In genomic region chr10:102120987-102121738, GRCh38 we compare ENCODE assay signal across 8 cellular contexts.
DNase-seq lines count a peak whose midpoint lies in the region; ATAC-seq and TF ChIP-seq lines count a peak whose summit lies in the region.

No MANE protein-coding gene starts in this region.

- H3K36me3 ChIP-seq in OCI-LY1 (ENCODE audit: insufficient read depth, low read length) = no peaks in the 10 kb centered on the region

- H3F3A ChIP-seq in OCI-LY1 (ENCODE audit: insufficient read depth, low read length) = no peaks in the 10 kb centered on the region

- H3K27ac ChIP-seq in OCI-LY1 (ENCODE audit: low read depth, low read length, poor library complexity, severe bottlenecking) (no peak overlapping the region), caudate nucleus (ENCODE audit: low read depth, low read length) (peak overlapping the region; percentile 96)

- peaks cover 36% of the 10 kb centered on the region for H3K4me1 ChIP-seq in OCI-LY1 (ENCODE audit: insufficient read depth, low read length, severe bottlenecking)

- TF ChIP-seq CTCF in OCI-LY1 (IDR thresholded peaks at IDR 0.05; ENCODE audit: low read length) = no peak

- no peaks in the 10 kb centered on the region for H4K20me1 ChIP-seq in OCI-LY1 (ENCODE audit: insufficient read depth, low read length)

- H3K4me2 ChIP-seq in OCI-LY1 (ENCODE audit: low read length) = peak overlapping the region; percentile 82

- ATAC-seq in GM18867 (IDR thresholded peaks at IDR 0.05; ENCODE audit: unreplicated experiment) (no peak), HG02610 (IDR thresholded peaks at IDR 0.05; ENCODE audit: unreplicated experiment) (no peak)

- no peaks in the 10 kb centered on the region for H3K79me2 ChIP-seq in OCI-LY1 (ENCODE audit: insufficient read depth, low read length)

- peak overlapping the region; percentile 93 for H3K4me3 ChIP-seq in OCI-LY1 (ENCODE audit: low read depth, low read length, poor library complexity, severe bottlenecking)

- no peak overlapping the region for H2AFZ ChIP-seq in OCI-LY1 (ENCODE audit: low read length)

- no peaks in the 10 kb centered on the region for H3K9me2 ChIP-seq in OCI-LY1 (ENCODE audit: low read depth, low read length)

- no peaks in the 10 kb centered on the region for H3K27me3 ChIP-seq in OCI-LY1 (ENCODE audit: insufficient read depth, low read length)

- no peaks in the 10 kb centered on the region for H3K9me3 ChIP-seq in OCI-LY1 (ENCODE audit: low read length)

- H3K9ac ChIP-seq in OCI-LY1 (ENCODE audit: low read length) = peak overlapping the region; percentile 95

- DNase-seq in NCI-H1436 (lab: John Stamatoyannopoulos, UW) (peak; percentile 28), NCI-H1436 treated with DMSO at 0.1 percent for 48 hours (lab: John Stamatoyannopoulos, UW) (no peak), caudate nucleus (lab: John Stamatoyannopoulos, UW) (peak in 46 of 61 donors; percentile 14 to 79 (median 40)), islet precursor cell (peak; percentile 95)
- DNase-seq in stimulated activated CD8-positive, alpha-beta memory T cell treated with anti-CD3 and anti-CD28 coated beads, Interleukin-4, amount 100 ng/mL, for 48 hours = peak; percentile 41
